Comparison of ENCODE assay signal across 8 cellular contexts in the genomic region with DNA sequence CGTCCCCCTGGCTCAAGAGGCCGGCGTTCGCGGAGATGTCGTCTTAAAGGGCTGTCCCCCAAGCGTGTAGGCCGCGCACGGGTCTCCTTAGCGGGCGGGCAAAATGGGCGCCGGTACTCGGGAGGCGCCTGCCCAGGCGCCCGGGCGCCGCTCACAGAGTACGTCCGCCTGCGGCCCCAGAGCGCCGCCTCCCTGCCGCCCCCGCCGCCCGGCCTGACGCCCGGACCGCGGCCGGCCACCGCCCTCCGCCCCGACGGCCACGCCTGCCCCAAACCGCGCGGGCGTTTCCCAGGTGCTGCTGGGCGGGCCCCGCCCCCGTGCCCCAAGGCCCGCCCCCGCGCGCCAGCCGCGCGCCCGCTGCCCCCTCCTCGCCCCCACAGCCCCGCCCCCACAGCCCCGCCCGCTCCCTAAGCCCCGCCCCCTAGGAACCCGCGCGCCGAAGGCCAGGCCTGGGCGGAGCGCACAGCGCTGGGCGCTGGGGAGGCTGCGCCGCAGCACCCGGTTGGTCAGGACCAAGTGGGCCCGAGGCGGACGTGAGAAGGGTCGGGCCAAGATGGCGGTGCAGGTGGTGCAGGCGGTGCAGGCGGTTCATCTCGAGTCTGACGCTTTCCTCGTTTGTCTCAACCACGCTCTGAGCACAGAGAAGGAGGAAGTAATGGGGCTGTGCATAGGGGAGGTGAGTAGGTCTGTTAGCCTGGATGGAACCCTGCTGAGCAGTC. TPM values are rescaled to one million over a fixed set of nuclear protein-coding genes. Genes with fewer than 3 reads are reported as not detected.
DNase-seq lines count a peak whose midpoint lies in the region; ATAC-seq and TF ChIP-seq lines count a peak whose summit lies in the region.

A gene (plus strand): TSS at position 534 of the 719 bp plus-strand sequence. CDS start 20 bp downstream, at position 554.
A gene with protein sequence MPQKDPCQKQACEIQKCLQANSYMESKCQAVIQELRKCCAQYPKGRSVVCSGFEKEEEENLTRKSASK (minus strand): TSS at position 162 of the 719 bp plus-strand sequence. CDS start 7,113 bp downstream, outside the sequence.
A gene with protein sequence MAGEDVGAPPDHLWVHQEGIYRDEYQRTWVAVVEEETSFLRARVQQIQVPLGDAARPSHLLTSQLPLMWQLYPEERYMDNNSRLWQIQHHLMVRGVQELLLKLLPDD (minus strand): TSS at position 162 of the 719 bp plus-strand sequence. CDS start 5,126 bp downstream, outside the sequence.

- H3K4me3 ChIP-seq in A673 (ENCODE audit: low read depth, low read length, poor library complexity, severe bottlenecking) (peak within 1 kb of the TSS; percentile 77), breast epithelium (peak within 1 kb of the TSS; percentile 54 to 78 (median 57)), smooth muscle cell (peak within 1 kb of the TSS; percentile 68)

- H3K27ac ChIP-seq in A673 (ENCODE audit: low read depth, low read length, poor library complexity, severe bottlenecking) (peak within 1 kb of the TSS; percentile 84), VCaP (peak within 1 kb of the TSS; percentile 79), breast epithelium (peak within 1 kb of the TSS; percentile 81 to 89), smooth muscle cell (ENCODE audit: low read depth) (peak within 1 kb of the TSS; percentile 81)

- CTCF ChIA-PET in A673 (lab: Charles Lee), result no interaction called here

- BruUV-seq in A673 (replicated peaks; lab: Mats Ljungman, UMichigan), result no TSS peak

- TF ChIP-seq CTCF in A673 (conservative IDR thresholded peaks at IDR 0.05; ENCODE audit: low read depth, low read length), result no peak
- no peak for TF ChIP-seq CTCF in VCaP (conservative IDR thresholded peaks at IDR 0.05)
- TF ChIP-seq CTCF in breast epithelium (IDR thresholded peaks at IDR 0.05), result no peak
- TF ChIP-seq CTCF in smooth muscle cell (IDR thresholded peaks at IDR 0.05; ENCODE audit: borderline replicate concordance, insufficient read depth, poor library complexity, severe bottlenecking), result no peak

- H3K36me3 ChIP-seq in A673 (ENCODE audit: insufficient read depth, low read length, poor library complexity, severe bottlenecking) (peaks cover 13% of the 10 kb centered on the region), breast epithelium (no peaks in the 10 kb centered on the region), smooth muscle cell (ENCODE audit: low read depth) (no peaks in the 10 kb centered on the region)

- H3K27me3 ChIP-seq in A673 (replicated peaks; ENCODE audit: insufficient read depth, low read depth, low read length, poor library complexity) (no peaks in the 10 kb centered on the region), breast epithelium (no peaks in the 10 kb centered on the region), smooth muscle cell (ENCODE audit: low read depth) (no peaks in the 10 kb centered on the region)

- H2AFZ ChIP-seq in smooth muscle cell (ENCODE audit: low read depth), result peak within 1 kb of the TSS; percentile 78

- ATAC-seq in GM18867 (IDR thresholded peaks at IDR 0.05; ENCODE audit: unreplicated experiment) (peak; percentile 89), HG03095 (IDR thresholded peaks at IDR 0.05; ENCODE audit: unreplicated experiment) (peak; percentile 90)

- DNase-seq in A673 (ENCODE audit: low spot score), result peak; percentile 84
- DNase-seq in NCI-H2171 treated with DMSO at 0.1 percent for 48 hours (lab: John Stamatoyannopoulos, UW), result peak; percentile 72
- DNase-seq in breast epithelium (ENCODE audit: low spot score in 2 of 2), result peak; percentile 62 to 72
- peak; percentile 84 for DNase-seq in iPS-NIHi7 (ENCODE audit: extremely low spot score)
- peak; percentile 37 for DNase-seq in smooth muscle cell (lab: John Stamatoyannopoulos, UW; ENCODE audit: unreplicated experiment)

- peak within 1 kb of the TSS; percentile 86 for H3K4me2 ChIP-seq in smooth muscle cell

- peak within 1 kb of the TSS; percentile 81 for H3K9ac ChIP-seq in smooth muscle cell (ENCODE audit: low read depth)

- H3K9me3 ChIP-seq in A673 (ENCODE audit: low read depth, low read length, poor library complexity, severe bottlenecking) (no peaks in the 10 kb centered on the region), breast epithelium (no peaks in the 10 kb centered on the region), smooth muscle cell (replicated peaks; ENCODE audit: low read depth) (no peaks in the 10 kb centered on the region)

- peak; percentile 36 for TF ChIP-seq POLR2A in breast epithelium (IDR thresholded peaks at IDR 0.05)

- peaks cover 10% of the 10 kb centered on the region for H3K79me2 ChIP-seq in smooth muscle cell (ENCODE audit: low read depth)

- POLR2A ChIA-PET in A673 (lab: Charles Lee; ENCODE audit: low non-redundant PET), result no interaction called here

- no peaks in the 10 kb centered on the region for H4K20me1 ChIP-seq in smooth muscle cell (ENCODE audit: low read depth)

- intact Hi-C loops in A673 (cut with micrococcal nuclease; ENCODE audit: unreplicated experiment), result no loop called here
- intact Hi-C loops in breast epithelium (cut with DNase I; ENCODE audit: low total_unique reads), result no loop called here

- H3F3A ChIP-seq in smooth muscle cell (ENCODE audit: low read depth), result no peaks in the 10 kb centered on the region

- peaks cover 9% of the 10 kb centered on the region for H3K4me1 ChIP-seq in A673 (ENCODE audit: insufficient read depth, low read length, poor library complexity, severe bottlenecking)
- no peaks in the 10 kb centered on the region for H3K4me1 ChIP-seq in breast epithelium
- H3K4me1 ChIP-seq in smooth muscle cell (ENCODE audit: low read depth), result no peaks in the 10 kb centered on the region

- WGBS in smooth muscle cell (ENCODE audit: low lambda C conversion rate), result 30% methylated on average over 28 of the region's 81 CpGs

RNA-seq across cellular contexts. Expression of the first gene that starts in this region (rescaled TPM):
- total RNA-seq in A673 (2021), result 25.7 TPM in 2 replicates
- 10 to 100 TPM; 12.8 to 16.0 (median 13.1) TPM for total RNA-seq in breast epithelium
- total RNA-seq in smooth muscle cell, result 9.6 and 10.6 TPM in 2 replicates
- polyA plus RNA-seq in smooth muscle cell, result 13.4 and 14.4 TPM in 2 replicates

RNA-seq across cellular contexts. Expression of the second gene that starts in this region (rescaled TPM):
- total RNA-seq in A673 (2021) (5.9 and 6.4 TPM in 2 replicates), breast epithelium (10 to 100 TPM; 18.7 to 27.2 (median 19.3) TPM), smooth muscle cell (14.4 and 24.5 TPM in 2 replicates)
- 14.3 and 21.2 TPM in 2 replicates for polyA plus RNA-seq in smooth muscle cell

RNA-seq across cellular contexts. Expression of the third gene that starts in this region (rescaled TPM):
- total RNA-seq in A673 (2021) (19.8 and 21.0 TPM in 2 replicates), breast epithelium (1 to 10 TPM; 1.8 to 3.2 (median 2.3) TPM), smooth muscle cell (0.40 and 12.2 TPM in 2 replicates)
- polyA plus RNA-seq in smooth muscle cell, result 18.6 and 20.2 TPM in 2 replicates

Comparison
In these comparisons a context has a peak if more than half of its experiments do, and no peak if none do; other contexts are left out.
1. Peak in every context shown above with its lines: DNase-seq, ATAC-seq, H3K4me3 ChIP-seq and H3K27ac ChIP-seq.